Comparison of ENCODE assay signal across 12 cellular contexts in genomic region chr15:69141286-69141701, GRCh38. TPM values are rescaled to one million over a fixed set of nuclear protein-coding genes. Genes with fewer than 3 reads are reported as not detected.
DNase-seq lines count a peak whose midpoint lies in the region; ATAC-seq and TF ChIP-seq lines count a peak whose summit lies in the region.
"Had no signal": no experiment of that assay in that cellular context is flagged by ENCODE, and none has a peak within 500 bp of the region (broad histone marks: within the 10 kb centered on the region; RNA-seq: fewer than 3 reads in every experiment).

No MANE protein-coding gene starts in this region.

- DNase-seq in Daoy (ENCODE audit: low read depth) (peak; percentile 42), NCI-H1417 (lab: John Stamatoyannopoulos, UW) (peak in 2 of 3 experiments; percentile 46 to 86), astrocyte of the cerebellum (ENCODE audit: low read depth) (no peak), mucosa of descending colon (no peak), stomach (no peak), coronary artery (ENCODE audit: low spot score) (no peak), NOMO-1 treated with dmso at 0.1 percent for 144 hours (lab: John Stamatoyannopoulos, UW; ENCODE audit: unreplicated experiment) (no peak)
- DNase-seq in stimulated activated effector memory CD8-positive, alpha-beta T cell treated with anti-CD3 and anti-CD28 coated beads, Interleukin-12 subunit alpha, Interleukin-12 subunit beta, amount 100 ng/mL, for 72 hours (ENCODE audit: low spot score in 2 of 2) = no peak
- DNase-seq: activated T-cell treated with anti-CD3 and anti-CD28 coated beads, Interleukin-2, amount 50 U/mL, for 1 hour; amniotic stem cell; C1 segment of cervical spinal cord had no signal

- peaks cover 0 to 52% (median 4%) of the 10 kb centered on the region in 3 donors for H3K27me3 ChIP-seq in stomach

- H3K4me3 Mint-ChIP-seq in stimulated activated effector memory CD8-positive, alpha-beta T cell treated with anti-CD3 and anti-CD28 coated beads, Interleukin-12 subunit alpha, Interleukin-12 subunit beta, amount 100 ng/mL, for 72 hours = no peak overlapping the region

- H3K4me1 ChIP-seq in mucosa of descending colon (ENCODE audit: low read depth) (no peaks in the 10 kb centered on the region), stomach (peaks cover 0 to 7% (median 0%) of the 10 kb centered on the region in 4 donors)

- no peaks in the 10 kb centered on the region for H3K4me1 Mint-ChIP-seq in stimulated activated effector memory CD8-positive, alpha-beta T cell treated with anti-CD3 and anti-CD28 coated beads, Interleukin-12 subunit alpha, Interleukin-12 subunit beta, amount 100 ng/mL, for 72 hours

- 30 to 51% (median 45%) methylated on average over 3 of the region's 3 CpGs for WGBS in stomach, 5 donors

- no peaks in the 10 kb centered on the region for H3K9me3 Mint-ChIP-seq in stimulated activated effector memory CD8-positive, alpha-beta T cell treated with anti-CD3 and anti-CD28 coated beads, Interleukin-12 subunit alpha, Interleukin-12 subunit beta, amount 100 ng/mL, for 72 hours

- peak; percentile 37 for ATAC-seq in mucosa of descending colon
- no peak for ATAC-seq in stimulated activated effector memory CD8-positive, alpha-beta T cell treated with anti-CD3 and anti-CD28 coated beads, Interleukin-12 subunit alpha, Interleukin-12 subunit beta, amount 100 ng/mL, for 72 hours
- ATAC-seq: activated CD4-positive, CD25-positive, alpha-beta regulatory T cell treated with anti-CD3 and anti-CD28 coated beads, Interleukin-2, amount 50 U/mL, for 24 hours had no signal

- H3K9me3 ChIP-seq in mucosa of descending colon (no peaks in the 10 kb centered on the region), stomach (no peaks in the 10 kb centered on the region)

- H3K36me3 ChIP-seq in mucosa of descending colon (ENCODE audit: low read depth) (no peaks in the 10 kb centered on the region), stomach (no peaks in the 10 kb centered on the region)

- TF ChIP-seq POLR2A in stomach (IDR thresholded peaks at IDR 0.05) = no peak

- TF ChIP-seq CTCF in astrocyte of the cerebellum (IDR thresholded peaks at IDR 0.05; ENCODE audit: low read depth, low read length, missing control alignments) (peak; percentile 2), mucosa of descending colon (IDR thresholded peaks at IDR 0.05) (no peak), stomach (IDR thresholded peaks at IDR 0.05) (no peak), coronary artery (IDR thresholded peaks at IDR 0.05) (no peak)

- H3K36me3 Mint-ChIP-seq in stimulated activated effector memory CD8-positive, alpha-beta T cell treated with anti-CD3 and anti-CD28 coated beads, Interleukin-12 subunit alpha, Interleukin-12 subunit beta, amount 100 ng/mL, for 72 hours = no peaks in the 10 kb centered on the region

- H3K27ac Mint-ChIP-seq in stimulated activated effector memory CD8-positive, alpha-beta T cell treated with anti-CD3 and anti-CD28 coated beads, Interleukin-12 subunit alpha, Interleukin-12 subunit beta, amount 100 ng/mL, for 72 hours = no peak overlapping the region

- TF ChIP-seq EP300 in stomach (IDR thresholded peaks at IDR 0.05) = no peak

- H3K27ac ChIP-seq in stomach (no peak overlapping the region), coronary artery (no peak overlapping the region)

- intact Hi-C loops in mucosa of descending colon (cut with DNase I, micrococcal nuclease) = no loop called here
- intact Hi-C loops in stomach (cut with DNase I; ENCODE audit: low total_unique reads) = no loop called here

- in situ Hi-C loops in astrocyte of the cerebellum (cut with HindIII; ENCODE audit: low sequenced_read_pairs) = loop anchor here (5.0 kb wide), 1 partner anchor 54 kb away; no protein-coding TSS in a partner anchor

- H3K4me3 ChIP-seq in astrocyte of the cerebellum (ENCODE audit: low read depth, low read length) (no peak overlapping the region), mucosa of descending colon (no peak overlapping the region), stomach (no peak overlapping the region), coronary artery (no peak overlapping the region)

RNA-seq across cellular contexts. Expression of gene GLCE, which starts 19.1 kb away (rescaled TPM):
- total RNA-seq in Daoy (2014; rRNA removed; shearing (Covaris generic)) = 14.1 and 16.7 TPM in 2 replicates
- total RNA-seq in mucosa of descending colon (10 to 100 TPM; 17.7 to 36.4 (median 32.3) TPM), stomach (10 to 100 TPM in 4 of 5 donors, 1 to 10 TPM in 1; 5.5 to 50.9 (median 27.2) TPM)
- 10 to 100 TPM in 1 of 3 donors, 1 to 10 TPM in 2; 6.1 to 27.5 (median 7.3) TPM for polyA plus RNA-seq in stomach

Comparison
In these comparisons a context has a peak if more than half of its experiments do, and no peak if none do; other contexts are left out.
1. DNase-seq: peak in Daoy (single experiment) and NCI-H1417 (2 of 3); none in astrocyte of the cerebellum (single experiment), mucosa of descending colon (0 of 3), stomach (single experiment), coronary artery (single experiment), NOMO-1 treated with dmso at 0.1 percent for 144 hours (single experiment) and stimulated activated effector memory CD8-positive, alpha-beta T cell treated with anti-CD3 and anti-CD28 coated beads, Interleukin-12 subunit alpha, Interleukin-12 subunit beta, amount 100 ng/mL, for 72 hours (0 of 2).